Comparison of ENCODE assay signal across 1 cellular context in genomic region chr10:94362360-94363250, GRCh38.
A peak's percentile ranks its signal among the peaks of the same experiment; 100 is the strongest.
TF ChIP-seq lines count a peak whose summit lies in the region.

NOC3L (minus strand) TSS chr10:94362939; CDS start chr10:94362838, 101 bp downstream.

TF ChIP-seq in HepG2, 621 proteins besides CTCF, POLR2A, EP300 and RAD21 (continued from another document and continues in another):
- no peak for TF ChIP-seq U2AF2 (IDR thresholded peaks at IDR 0.05; ENCODE audit: low read depth, low read length)
- no peak for TF ChIP-seq GTF3A (CRISPR knock-in tag; conservative IDR thresholded peaks at IDR 0.05)
- peak; percentile 75; the same call in 1 of the 2 replicates for TF ChIP-seq MYPOP (CRISPR knock-in tag; IDR thresholded peaks at IDR 0.05)
- TF ChIP-seq ZNF10 (CRISPR knock-in tag; IDR thresholded peaks at IDR 0.05; ENCODE audit: borderline replicate concordance, low read depth), result no peak
- peak; percentile 78 for TF ChIP-seq ZNF770 (CRISPR knock-in tag; IDR thresholded peaks at IDR 0.05)
- TF ChIP-seq GMEB1 (CRISPR knock-in tag; IDR thresholded peaks at IDR 0.05; ENCODE audit: borderline replicate concordance), result peak; percentile 83
- peak; percentile 48; the same call in 1 of the 2 replicates for TF ChIP-seq HNF1B (CRISPR knock-in tag; IDR thresholded peaks at IDR 0.05)
- TF ChIP-seq ZNF652 (CRISPR knock-in tag; IDR thresholded peaks at IDR 0.05; ENCODE audit: borderline replicate concordance, low read depth), result 0 out of 2 replicates have a peak, but pooled peaks have one; percentile 30
- TF ChIP-seq JUND (CRISPR knock-in tag; IDR thresholded peaks at IDR 0.05), result 0 out of 2 replicates have a peak, but pooled peaks have one; percentile 52
- peak; percentile 98 for TF ChIP-seq MXD3 (CRISPR knock-in tag; IDR thresholded peaks at IDR 0.05)
- TF ChIP-seq ZNF605 (CRISPR knock-in tag; IDR thresholded peaks at IDR 0.05), result peak; percentile 100
- TF ChIP-seq CHD2 (IDR thresholded peaks at IDR 0.05; ENCODE audit: low read depth, low read length), result peak; percentile 93
- TF ChIP-seq ZNF780A (CRISPR knock-in tag; IDR thresholded peaks at IDR 0.05), result peak; percentile 80; the same call in 1 of the 2 replicates
- 0 out of 2 replicates have a peak, but pooled peaks have one; percentile 33 for TF ChIP-seq DZIP1 (CRISPR knock-in tag; IDR thresholded peaks at IDR 0.05)
- TF ChIP-seq BCL3 (CRISPR knock-in tag; IDR thresholded peaks at IDR 0.05), result peak; percentile 83
- TF ChIP-seq ZNF12 (CRISPR knock-in tag; IDR thresholded peaks at IDR 0.05), result peak; percentile 79
- TF ChIP-seq ZMAT5 (CRISPR knock-in tag; IDR thresholded peaks at IDR 0.05; ENCODE audit: borderline replicate concordance, low read depth), result 0 out of 2 replicates have a peak, but pooled peaks have one; percentile 51
- TF ChIP-seq FOXM1 (CRISPR knock-in tag; IDR thresholded peaks at IDR 0.05), result peak; percentile 88; the same call in 1 of the 2 replicates
- peak; percentile 99; the same call in 1 of the 2 replicates for TF ChIP-seq ZNF879 (CRISPR knock-in tag; IDR thresholded peaks at IDR 0.05)
- TF ChIP-seq ZNF713 (CRISPR knock-in tag; IDR thresholded peaks at IDR 0.05), result no peak
- TF ChIP-seq SYNCRIP (IDR thresholded peaks at IDR 0.05; ENCODE audit: insufficient read depth, low read depth, low read length), result no peak
- TF ChIP-seq RARG (CRISPR knock-in tag; IDR thresholded peaks at IDR 0.05; ENCODE audit: low read depth), result no peak; the same call in 1 of the 2 replicates
- TF ChIP-seq ZMAT3 (CRISPR knock-in tag; conservative IDR thresholded peaks at IDR 0.05), result peak; percentile 97
- TF ChIP-seq ZFP36 (IDR thresholded peaks at IDR 0.05; ENCODE audit: borderline replicate concordance, low read depth, low read length, partially characterized antibody), result no peak
- peak; percentile 98 for TF ChIP-seq KLF13 (CRISPR knock-in tag; IDR thresholded peaks at IDR 0.05)
- TF ChIP-seq ZNF737 (CRISPR knock-in tag; IDR thresholded peaks at IDR 0.05; ENCODE audit: borderline replicate concordance), result peak; percentile 94; the same call in 1 of the 2 replicates
- TF ChIP-seq ZKSCAN1 (IDR thresholded peaks at IDR 0.05; ENCODE audit: low read length), result no peak
- peak; percentile 80; the same call in 1 of the 2 replicates for TF ChIP-seq ZBED4 (CRISPR knock-in tag; IDR thresholded peaks at IDR 0.05; ENCODE audit: borderline replicate concordance)
- TF ChIP-seq KIAA2018 (CRISPR knock-in tag; IDR thresholded peaks at IDR 0.05; ENCODE audit: borderline replicate concordance), result no peak
- TF ChIP-seq ZNF367 (CRISPR knock-in tag; IDR thresholded peaks at IDR 0.05; ENCODE audit: borderline replicate concordance), result peak; percentile 96
